1 cellular context compared by ENCODE assay signal in the genomic region with DNA sequence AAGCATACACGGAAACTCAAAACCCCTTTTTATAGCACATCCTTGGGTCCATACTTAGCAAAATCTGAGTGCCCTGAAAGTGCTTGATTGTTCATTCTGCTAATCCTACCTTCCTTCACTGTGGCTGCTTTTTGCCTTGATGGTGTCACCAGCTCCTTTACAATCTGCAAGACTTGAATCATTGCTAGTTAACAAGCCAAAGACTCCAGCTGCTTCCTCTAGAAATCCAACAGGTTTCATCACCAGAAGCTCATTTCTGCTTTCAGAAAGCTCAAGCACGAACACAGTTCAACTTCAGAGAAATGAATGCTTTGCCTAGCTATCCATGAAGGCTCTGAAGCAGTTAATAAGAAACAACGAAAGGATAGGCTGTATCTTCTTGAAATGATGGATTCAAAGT.
TF ChIP-seq lines count a peak whose summit lies in the region.

No MANE protein-coding gene starts in this region.

TF ChIP-seq in GM12878, 131 proteins besides CTCF, POLR2A, EP300 and RAD21 (continued from another document):
- TF ChIP-seq, protein P1, sequence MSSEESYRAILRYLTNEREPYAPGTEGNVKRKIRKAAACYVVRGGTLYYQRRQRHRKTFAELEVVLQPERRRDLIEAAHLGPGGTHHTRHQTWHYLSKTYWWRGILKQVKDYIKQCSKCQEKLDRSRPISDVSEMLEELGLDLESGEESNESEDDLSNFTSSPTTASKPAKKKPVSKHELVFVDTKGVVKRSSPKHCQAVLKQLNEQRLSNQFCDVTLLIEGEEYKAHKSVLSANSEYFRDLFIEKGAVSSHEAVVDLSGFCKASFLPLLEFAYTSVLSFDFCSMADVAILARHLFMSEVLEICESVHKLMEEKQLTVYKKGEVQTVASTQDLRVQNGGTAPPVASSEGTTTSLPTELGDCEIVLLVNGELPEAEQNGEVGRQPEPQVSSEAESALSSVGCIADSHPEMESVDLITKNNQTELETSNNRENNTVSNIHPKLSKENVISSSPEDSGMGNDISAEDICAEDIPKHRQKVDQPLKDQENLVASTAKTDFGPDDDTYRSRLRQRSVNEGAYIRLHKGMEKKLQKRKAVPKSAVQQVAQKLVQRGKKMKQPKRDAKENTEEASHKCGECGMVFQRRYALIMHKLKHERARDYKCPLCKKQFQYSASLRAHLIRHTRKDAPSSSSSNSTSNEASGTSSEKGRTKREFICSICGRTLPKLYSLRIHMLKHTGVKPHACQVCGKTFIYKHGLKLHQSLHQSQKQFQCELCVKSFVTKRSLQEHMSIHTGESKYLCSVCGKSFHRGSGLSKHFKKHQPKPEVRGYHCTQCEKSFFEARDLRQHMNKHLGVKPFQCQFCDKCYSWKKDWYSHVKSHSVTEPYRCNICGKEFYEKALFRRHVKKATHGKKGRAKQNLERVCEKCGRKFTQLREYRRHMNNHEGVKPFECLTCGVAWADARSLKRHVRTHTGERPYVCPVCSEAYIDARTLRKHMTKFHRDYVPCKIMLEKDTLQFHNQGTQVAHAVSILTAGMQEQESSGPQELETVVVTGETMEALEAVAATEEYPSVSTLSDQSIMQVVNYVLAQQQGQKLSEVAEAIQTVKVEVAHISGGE (CRISPR knock-in tag; IDR thresholded peaks at IDR 0.05) = no peak
- TF ChIP-seq, protein P2, sequence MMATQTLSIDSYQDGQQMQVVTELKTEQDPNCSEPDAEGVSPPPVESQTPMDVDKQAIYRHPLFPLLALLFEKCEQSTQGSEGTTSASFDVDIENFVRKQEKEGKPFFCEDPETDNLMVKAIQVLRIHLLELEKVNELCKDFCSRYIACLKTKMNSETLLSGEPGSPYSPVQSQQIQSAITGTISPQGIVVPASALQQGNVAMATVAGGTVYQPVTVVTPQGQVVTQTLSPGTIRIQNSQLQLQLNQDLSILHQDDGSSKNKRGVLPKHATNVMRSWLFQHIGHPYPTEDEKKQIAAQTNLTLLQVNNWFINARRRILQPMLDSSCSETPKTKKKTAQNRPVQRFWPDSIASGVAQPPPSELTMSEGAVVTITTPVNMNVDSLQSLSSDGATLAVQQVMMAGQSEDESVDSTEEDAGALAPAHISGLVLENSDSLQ (IDR thresholded peaks at IDR 0.05) = no peak
- TF ChIP-seq MTA2 (IDR thresholded peaks at IDR 0.05; ENCODE audit: low read depth) (no peak), POU2F2 (IDR thresholded peaks at IDR 0.05; ENCODE audit: borderline replicate concordance, low read depth, low read length) (no peak), SIN3A (IDR thresholded peaks at IDR 0.05; ENCODE audit: low read depth, low read length) (no peak), HDGF (IDR thresholded peaks at IDR 0.05) (no peak), SMARCA5 (IDR thresholded peaks at IDR 0.05) (no peak), RELA (IDR thresholded peaks at IDR 0.05; ENCODE audit: borderline replicate concordance, partially characterized antibody) (no peak), TCF3 (IDR thresholded peaks at IDR 0.05; ENCODE audit: borderline replicate concordance, insufficient read depth, low read depth, low read length) (peak; percentile 57; the same call in 1 of the 2 replicates), DPF2 (IDR thresholded peaks at IDR 0.05) (no peak), PML (IDR thresholded peaks at IDR 0.05; ENCODE audit: low read length) (no peak), TCF12 (IDR thresholded peaks at IDR 0.05; ENCODE audit: low read depth, low read length) (peak; percentile 57; the same call in 1 of the 2 replicates), FOXK2 (IDR thresholded peaks at IDR 0.05) (no peak), FOS (IDR thresholded peaks at IDR 0.05; ENCODE audit: borderline replicate concordance, extremely low read depth, insufficient read length) (no peak), RBBP5 (conservative IDR thresholded peaks at IDR 0.05) (no peak), KAT2A (conservative IDR thresholded peaks at IDR 0.05; ENCODE audit: control insufficient read depth, low read depth, low read length) (no peak), JUNB (IDR thresholded peaks at IDR 0.05) (peak; percentile 20; the same call in 1 of the 2 replicates), JUND (IDR thresholded peaks at IDR 0.05; ENCODE audit: low read depth, low read length) (no peak), IRF4 (IDR thresholded peaks at IDR 0.05; ENCODE audit: low read depth, low read length) (no peak), HDAC2 (IDR thresholded peaks at IDR 0.05) (no peak), SMAD1 (IDR thresholded peaks at IDR 0.05; ENCODE audit: low read depth, partially characterized antibody) (no peak), SP1 (IDR thresholded peaks at IDR 0.05; ENCODE audit: low read depth, low read length) (no peak), TAF1 (IDR thresholded peaks at IDR 0.05; ENCODE audit: borderline replicate concordance, low read depth, low read length) (no peak), STAT1 (conservative IDR thresholded peaks at IDR 0.05) (no peak), FOXM1 (IDR thresholded peaks at IDR 0.05; ENCODE audit: low read depth, low read length) (peak; percentile 19; the same call in 1 of the 2 replicates), ZNF274 (IDR thresholded peaks at IDR 0.05; ENCODE audit: insufficient read depth, insufficient read length) (no peak), POLR2AphosphoS5 (IDR thresholded peaks at IDR 0.05; ENCODE audit: low read length) (no peak), BHLHE40 (IDR thresholded peaks at IDR 0.05; ENCODE audit: borderline replicate concordance in 1 of 2, low read depth in 2 of 2, low read length in 1 of 2) (no peak), STAT3 (IDR thresholded peaks at IDR 0.05; ENCODE audit: low read depth, low read length) (no peak), NFIC (IDR thresholded peaks at IDR 0.05; ENCODE audit: low read depth, low read length) (peak; percentile 53; the same call in 1 of the 2 replicates)
- TF ChIP-seq, protein P3, sequence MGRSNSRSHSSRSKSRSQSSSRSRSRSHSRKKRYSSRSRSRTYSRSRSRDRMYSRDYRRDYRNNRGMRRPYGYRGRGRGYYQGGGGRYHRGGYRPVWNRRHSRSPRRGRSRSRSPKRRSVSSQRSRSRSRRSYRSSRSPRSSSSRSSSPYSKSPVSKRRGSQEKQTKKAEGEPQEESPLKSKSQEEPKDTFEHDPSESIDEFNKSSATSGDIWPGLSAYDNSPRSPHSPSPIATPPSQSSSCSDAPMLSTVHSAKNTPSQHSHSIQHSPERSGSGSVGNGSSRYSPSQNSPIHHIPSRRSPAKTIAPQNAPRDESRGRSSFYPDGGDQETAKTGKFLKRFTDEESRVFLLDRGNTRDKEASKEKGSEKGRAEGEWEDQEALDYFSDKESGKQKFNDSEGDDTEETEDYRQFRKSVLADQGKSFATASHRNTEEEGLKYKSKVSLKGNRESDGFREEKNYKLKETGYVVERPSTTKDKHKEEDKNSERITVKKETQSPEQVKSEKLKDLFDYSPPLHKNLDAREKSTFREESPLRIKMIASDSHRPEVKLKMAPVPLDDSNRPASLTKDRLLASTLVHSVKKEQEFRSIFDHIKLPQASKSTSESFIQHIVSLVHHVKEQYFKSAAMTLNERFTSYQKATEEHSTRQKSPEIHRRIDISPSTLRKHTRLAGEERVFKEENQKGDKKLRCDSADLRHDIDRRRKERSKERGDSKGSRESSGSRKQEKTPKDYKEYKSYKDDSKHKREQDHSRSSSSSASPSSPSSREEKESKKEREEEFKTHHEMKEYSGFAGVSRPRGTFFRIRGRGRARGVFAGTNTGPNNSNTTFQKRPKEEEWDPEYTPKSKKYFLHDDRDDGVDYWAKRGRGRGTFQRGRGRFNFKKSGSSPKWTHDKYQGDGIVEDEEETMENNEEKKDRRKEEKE (IDR thresholded peaks at IDR 0.05) = no peak
- TF ChIP-seq, protein P4, sequence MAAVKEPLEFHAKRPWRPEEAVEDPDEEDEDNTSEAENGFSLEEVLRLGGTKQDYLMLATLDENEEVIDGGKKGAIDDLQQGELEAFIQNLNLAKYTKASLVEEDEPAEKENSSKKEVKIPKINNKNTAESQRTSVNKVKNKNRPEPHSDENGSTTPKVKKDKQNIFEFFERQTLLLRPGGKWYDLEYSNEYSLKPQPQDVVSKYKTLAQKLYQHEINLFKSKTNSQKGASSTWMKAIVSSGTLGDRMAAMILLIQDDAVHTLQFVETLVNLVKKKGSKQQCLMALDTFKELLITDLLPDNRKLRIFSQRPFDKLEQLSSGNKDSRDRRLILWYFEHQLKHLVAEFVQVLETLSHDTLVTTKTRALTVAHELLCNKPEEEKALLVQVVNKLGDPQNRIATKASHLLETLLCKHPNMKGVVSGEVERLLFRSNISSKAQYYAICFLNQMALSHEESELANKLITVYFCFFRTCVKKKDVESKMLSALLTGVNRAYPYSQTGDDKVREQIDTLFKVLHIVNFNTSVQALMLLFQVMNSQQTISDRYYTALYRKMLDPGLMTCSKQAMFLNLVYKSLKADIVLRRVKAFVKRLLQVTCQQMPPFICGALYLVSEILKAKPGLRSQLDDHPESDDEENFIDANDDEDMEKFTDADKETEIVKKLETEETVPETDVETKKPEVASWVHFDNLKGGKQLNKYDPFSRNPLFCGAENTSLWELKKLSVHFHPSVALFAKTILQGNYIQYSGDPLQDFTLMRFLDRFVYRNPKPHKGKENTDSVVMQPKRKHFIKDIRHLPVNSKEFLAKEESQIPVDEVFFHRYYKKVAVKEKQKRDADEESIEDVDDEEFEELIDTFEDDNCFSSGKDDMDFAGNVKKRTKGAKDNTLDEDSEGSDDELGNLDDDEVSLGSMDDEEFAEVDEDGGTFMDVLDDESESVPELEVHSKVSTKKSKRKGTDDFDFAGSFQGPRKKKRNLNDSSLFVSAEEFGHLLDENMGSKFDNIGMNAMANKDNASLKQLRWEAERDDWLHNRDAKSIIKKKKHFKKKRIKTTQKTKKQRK (IDR thresholded peaks at IDR 0.05; ENCODE audit: low read depth, low read length) = no peak
- TF ChIP-seq, protein P5, sequence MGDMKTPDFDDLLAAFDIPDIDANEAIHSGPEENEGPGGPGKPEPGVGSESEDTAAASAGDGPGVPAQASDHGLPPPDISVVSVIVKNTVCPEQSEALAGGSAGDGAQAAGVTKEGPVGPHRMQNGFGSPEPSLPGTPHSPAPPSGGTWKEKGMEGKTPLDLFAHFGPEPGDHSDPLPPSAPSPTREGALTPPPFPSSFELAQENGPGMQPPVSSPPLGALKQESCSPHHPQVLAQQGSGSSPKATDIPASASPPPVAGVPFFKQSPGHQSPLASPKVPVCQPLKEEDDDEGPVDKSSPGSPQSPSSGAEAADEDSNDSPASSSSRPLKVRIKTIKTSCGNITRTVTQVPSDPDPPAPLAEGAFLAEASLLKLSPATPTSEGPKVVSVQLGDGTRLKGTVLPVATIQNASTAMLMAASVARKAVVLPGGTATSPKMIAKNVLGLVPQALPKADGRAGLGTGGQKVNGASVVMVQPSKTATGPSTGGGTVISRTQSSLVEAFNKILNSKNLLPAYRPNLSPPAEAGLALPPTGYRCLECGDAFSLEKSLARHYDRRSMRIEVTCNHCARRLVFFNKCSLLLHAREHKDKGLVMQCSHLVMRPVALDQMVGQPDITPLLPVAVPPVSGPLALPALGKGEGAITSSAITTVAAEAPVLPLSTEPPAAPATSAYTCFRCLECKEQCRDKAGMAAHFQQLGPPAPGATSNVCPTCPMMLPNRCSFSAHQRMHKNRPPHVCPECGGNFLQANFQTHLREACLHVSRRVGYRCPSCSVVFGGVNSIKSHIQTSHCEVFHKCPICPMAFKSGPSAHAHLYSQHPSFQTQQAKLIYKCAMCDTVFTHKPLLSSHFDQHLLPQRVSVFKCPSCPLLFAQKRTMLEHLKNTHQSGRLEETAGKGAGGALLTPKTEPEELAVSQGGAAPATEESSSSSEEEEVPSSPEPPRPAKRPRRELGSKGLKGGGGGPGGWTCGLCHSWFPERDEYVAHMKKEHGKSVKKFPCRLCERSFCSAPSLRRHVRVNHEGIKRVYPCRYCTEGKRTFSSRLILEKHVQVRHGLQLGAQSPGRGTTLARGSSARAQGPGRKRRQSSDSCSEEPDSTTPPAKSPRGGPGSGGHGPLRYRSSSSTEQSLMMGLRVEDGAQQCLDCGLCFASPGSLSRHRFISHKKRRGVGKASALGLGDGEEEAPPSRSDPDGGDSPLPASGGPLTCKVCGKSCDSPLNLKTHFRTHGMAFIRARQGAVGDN (IDR thresholded peaks at IDR 0.05) = no peak
- TF ChIP-seq, protein P6, sequence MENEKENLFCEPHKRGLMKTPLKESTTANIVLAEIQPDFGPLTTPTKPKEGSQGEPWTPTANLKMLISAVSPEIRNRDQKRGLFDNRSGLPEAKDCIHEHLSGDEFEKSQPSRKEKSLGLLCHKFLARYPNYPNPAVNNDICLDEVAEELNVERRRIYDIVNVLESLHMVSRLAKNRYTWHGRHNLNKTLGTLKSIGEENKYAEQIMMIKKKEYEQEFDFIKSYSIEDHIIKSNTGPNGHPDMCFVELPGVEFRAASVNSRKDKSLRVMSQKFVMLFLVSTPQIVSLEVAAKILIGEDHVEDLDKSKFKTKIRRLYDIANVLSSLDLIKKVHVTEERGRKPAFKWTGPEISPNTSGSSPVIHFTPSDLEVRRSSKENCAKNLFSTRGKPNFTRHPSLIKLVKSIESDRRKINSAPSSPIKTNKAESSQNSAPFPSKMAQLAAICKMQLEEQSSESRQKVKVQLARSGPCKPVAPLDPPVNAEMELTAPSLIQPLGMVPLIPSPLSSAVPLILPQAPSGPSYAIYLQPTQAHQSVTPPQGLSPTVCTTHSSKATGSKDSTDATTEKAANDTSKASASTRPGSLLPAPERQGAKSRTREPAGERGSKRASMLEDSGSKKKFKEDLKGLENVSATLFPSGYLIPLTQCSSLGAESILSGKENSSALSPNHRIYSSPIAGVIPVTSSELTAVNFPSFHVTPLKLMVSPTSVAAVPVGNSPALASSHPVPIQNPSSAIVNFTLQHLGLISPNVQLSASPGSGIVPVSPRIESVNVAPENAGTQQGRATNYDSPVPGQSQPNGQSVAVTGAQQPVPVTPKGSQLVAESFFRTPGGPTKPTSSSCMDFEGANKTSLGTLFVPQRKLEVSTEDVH (IDR thresholded peaks at IDR 0.05; ENCODE audit: low read depth, partially characterized antibody) = no peak
- TF ChIP-seq, protein P7, sequence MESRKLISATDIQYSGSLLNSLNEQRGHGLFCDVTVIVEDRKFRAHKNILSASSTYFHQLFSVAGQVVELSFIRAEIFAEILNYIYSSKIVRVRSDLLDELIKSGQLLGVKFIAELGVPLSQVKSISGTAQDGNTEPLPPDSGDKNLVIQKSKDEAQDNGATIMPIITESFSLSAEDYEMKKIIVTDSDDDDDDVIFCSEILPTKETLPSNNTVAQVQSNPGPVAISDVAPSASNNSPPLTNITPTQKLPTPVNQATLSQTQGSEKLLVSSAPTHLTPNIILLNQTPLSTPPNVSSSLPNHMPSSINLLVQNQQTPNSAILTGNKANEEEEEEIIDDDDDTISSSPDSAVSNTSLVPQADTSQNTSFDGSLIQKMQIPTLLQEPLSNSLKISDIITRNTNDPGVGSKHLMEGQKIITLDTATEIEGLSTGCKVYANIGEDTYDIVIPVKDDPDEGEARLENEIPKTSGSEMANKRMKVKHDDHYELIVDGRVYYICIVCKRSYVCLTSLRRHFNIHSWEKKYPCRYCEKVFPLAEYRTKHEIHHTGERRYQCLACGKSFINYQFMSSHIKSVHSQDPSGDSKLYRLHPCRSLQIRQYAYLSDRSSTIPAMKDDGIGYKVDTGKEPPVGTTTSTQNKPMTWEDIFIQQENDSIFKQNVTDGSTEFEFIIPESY (IDR thresholded peaks at IDR 0.05) = no peak
- TF ChIP-seq, protein P8, sequence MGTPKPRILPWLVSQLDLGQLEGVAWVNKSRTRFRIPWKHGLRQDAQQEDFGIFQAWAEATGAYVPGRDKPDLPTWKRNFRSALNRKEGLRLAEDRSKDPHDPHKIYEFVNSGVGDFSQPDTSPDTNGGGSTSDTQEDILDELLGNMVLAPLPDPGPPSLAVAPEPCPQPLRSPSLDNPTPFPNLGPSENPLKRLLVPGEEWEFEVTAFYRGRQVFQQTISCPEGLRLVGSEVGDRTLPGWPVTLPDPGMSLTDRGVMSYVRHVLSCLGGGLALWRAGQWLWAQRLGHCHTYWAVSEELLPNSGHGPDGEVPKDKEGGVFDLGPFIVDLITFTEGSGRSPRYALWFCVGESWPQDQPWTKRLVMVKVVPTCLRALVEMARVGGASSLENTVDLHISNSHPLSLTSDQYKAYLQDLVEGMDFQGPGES (IDR thresholded peaks at IDR 0.05) = no peak
